In genomic region chr7:110442386-110442837, GRCh38 we compare ENCODE assay signal across 1 cellular context.
TF ChIP-seq lines count a peak whose summit lies in the region.

No MANE protein-coding gene starts in this region.

TF ChIP-seq in K562, 482 proteins besides CTCF, POLR2A, EP300 and RAD21 (continued from another document):
- peak; percentile 18 for TF ChIP-seq CTCFL (IDR thresholded peaks at IDR 0.05; ENCODE audit: borderline replicate concordance, insufficient read depth, low read depth, low read length, poor library complexity, severe bottlenecking)
- TF ChIP-seq SUPT5H (IDR thresholded peaks at IDR 0.05), result no peak
- TF ChIP-seq ARNT (IDR thresholded peaks at IDR 0.05), result no peak
